In genomic region chr2:47006374-47007220, GRCh38 we compare ENCODE assay signal across 1 cellular context.
A peak's percentile ranks its signal among the peaks of the same experiment; 100 is the strongest.
TF ChIP-seq lines count a peak whose summit lies in the region.

No MANE protein-coding gene starts in this region.

TF ChIP-seq in GM23338, 12 proteins besides CTCF, POLR2A, EP300 and RAD21 (continued from another document):
- peak; percentile 26 for TF ChIP-seq REST (IDR thresholded peaks at IDR 0.05; ENCODE audit: unreplicated experiment)
